In the genomic region with DNA sequence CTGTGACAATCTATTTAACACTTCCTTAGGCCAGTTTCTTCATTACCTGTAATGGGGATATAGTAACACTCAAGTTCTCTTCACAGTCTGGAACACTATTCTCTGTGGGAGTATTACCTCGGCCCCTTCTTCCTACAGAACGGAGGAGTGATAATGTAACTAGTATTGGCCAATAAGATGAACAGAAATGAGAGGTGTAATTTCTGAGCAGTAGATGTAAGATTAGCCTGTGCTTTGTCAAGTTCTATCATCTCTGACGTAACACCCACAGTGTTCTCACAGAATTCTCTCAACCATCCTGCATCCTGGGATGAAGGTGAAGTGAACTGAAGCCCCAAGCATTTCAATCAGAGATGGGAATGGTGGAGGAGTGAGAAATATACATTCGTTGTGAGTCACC, we compare ENCODE assay signal across 20 cellular contexts.
"Had no signal": no experiment of that assay in that cellular context is flagged by ENCODE, and none has a peak within 500 bp of the region (broad histone marks: within the 10 kb centered on the region; RNA-seq: fewer than 3 reads in every experiment).

No MANE protein-coding gene starts in this region.

- H3K9ac ChIP-seq: neural progenitor cell, parathyroid adenoma had no signal

- H3K9me3 ChIP-seq: left lung, testis, tibial artery had no signal

- H3K27me3 ChIP-seq: testis, tibial artery had no signal

- H3K79me2 ChIP-seq: parathyroid adenoma had no signal

- H3K27ac ChIP-seq: left lung, neural progenitor cell, parathyroid adenoma, testis, tibial artery had no signal

- H3K4me2 ChIP-seq: neural progenitor cell, smooth muscle cell had no signal

- H3K4me3 ChIP-seq: left lung, neural progenitor cell, smooth muscle cell, testis, tibial artery had no signal

- H3K4me1 ChIP-seq: left lung, neural progenitor cell, parathyroid adenoma, testis, tibial artery had no signal

- DNase-seq: cortex of kidney; effector memory CD8-positive, alpha-beta T cell; erythroblast; kidney; left lung; mesendoderm; midbrain; naive thymus-derived CD4-positive, alpha-beta T cell; stimulated activated CD4-positive, alpha-beta T cell treated with anti-CD3 and anti-CD28 coated beads, Interleukin-12 subunit alpha, Interleukin-12 subunit beta, amount 100 ng/mL, for 4 hours; stimulated activated CD4-positive, alpha-beta T cell treated with anti-CD3 and anti-CD28 coated beads, Interleukin-1b, Interleukin-23, amount 100 ng/mL, for 48 hours; stimulated activated CD4-positive, alpha-beta T cell treated with anti-CD3 and anti-CD28 coated beads, Interleukin-4, amount 100 ng/mL, for 1 hour; stimulated activated naive CD8-positive, alpha-beta T cell treated with anti-CD3 and anti-CD28 coated beads, Interleukin-15, Interleukin-2, amounts not matched to agents 100 U/mL and 50 U/mL, for 24 hours; substantia nigra; testis; tibial artery had no signal

- ATAC-seq: effector memory CD8-positive, alpha-beta T cell; left lung; naive thymus-derived CD4-positive, alpha-beta T cell; sciatic nerve; stimulated activated effector memory CD8-positive, alpha-beta T cell treated with anti-CD3 and anti-CD28 coated beads, Interleukin-12 subunit alpha, Interleukin-12 subunit beta, amount 100 ng/mL, for 72 hours; stimulated activated naive CD8-positive, alpha-beta T cell treated with anti-CD3 and anti-CD28 coated beads, Interleukin-15, Interleukin-2, amounts not matched to agents 100 U/mL and 50 U/mL, for 24 hours had no signal

- H2AFZ ChIP-seq: neural progenitor cell, parathyroid adenoma had no signal

- H3K36me3 ChIP-seq: left lung, neural progenitor cell, tibial artery had no signal
